In the genomic region with DNA sequence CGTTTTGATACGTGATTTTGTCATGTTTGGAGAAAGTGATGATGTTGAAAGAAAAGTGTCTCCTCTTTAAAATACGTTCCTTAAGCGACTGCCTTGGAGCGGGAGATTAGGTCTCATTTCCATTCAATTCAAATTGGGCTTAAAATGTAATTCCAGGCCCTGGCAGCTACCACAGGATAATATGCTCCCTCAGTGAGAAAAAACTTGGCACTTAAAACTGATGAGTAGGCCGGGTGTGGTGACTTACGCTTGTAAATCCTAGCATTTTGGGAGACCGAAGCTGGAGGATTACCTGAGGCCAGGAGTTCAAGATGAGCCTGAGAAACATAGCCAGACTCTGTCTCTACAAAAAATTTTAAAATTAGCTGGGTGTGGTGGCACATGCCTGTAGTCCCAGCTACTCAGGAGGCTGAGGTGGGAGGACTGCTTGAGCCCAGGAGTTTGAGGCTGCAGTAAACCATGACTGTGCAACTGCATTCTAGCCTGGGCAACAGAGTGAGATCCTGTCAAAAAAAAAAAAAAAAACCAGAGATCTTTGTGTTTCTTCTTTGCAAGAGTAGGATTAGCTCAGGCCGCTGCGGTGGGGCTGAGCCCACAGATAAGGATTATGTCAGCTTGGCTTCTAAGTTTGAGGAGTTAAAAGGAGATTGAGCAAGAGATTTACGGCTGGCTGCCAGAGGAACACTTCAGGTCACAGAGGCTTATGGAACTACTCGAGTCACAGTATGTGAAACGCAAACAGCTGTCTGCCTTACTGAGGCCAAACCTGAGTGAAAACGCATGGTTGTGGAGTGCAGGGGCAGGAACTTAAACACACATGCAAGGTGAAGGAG, we compare ENCODE assay signal across 11 cellular contexts.
DNase-seq lines count a peak whose midpoint lies in the region; ATAC-seq and TF ChIP-seq lines count a peak whose summit lies in the region.
"Had no signal": no experiment of that assay in that cellular context is flagged by ENCODE, and none has a peak within 500 bp of the region (broad histone marks: within the 10 kb centered on the region; RNA-seq: fewer than 3 reads in every experiment).

No MANE protein-coding gene starts in this region.

- TF ChIP-seq CTCF in brain (conservative IDR thresholded peaks at IDR 0.05), result no peak
- no peak for TF ChIP-seq CTCF in type B pancreatic cell (conservative IDR thresholded peaks at IDR 0.05)

- DNase-seq in MV-4-11 (lab: John Stamatoyannopoulos, UW) (peak; percentile 94), left kidney (ENCODE audit: low read depth, low spot score) (peak; percentile 76), type B pancreatic cell (ENCODE audit: extremely low spot score, unreplicated experiment) (no peak), dermis blood vessel endothelial cell (no peak), HK-2 (ENCODE audit: unreplicated experiment) (no peak)
- DNase-seq: activated CD8-positive, alpha-beta T cell treated with anti-CD3 and anti-CD28 coated beads, Interleukin-2, amount 10 ng/mL, durations not matched to agents 7 days and 5 days; NCI-H1417 treated with DMSO at 0.1 percent for 48 hours; nucleus accumbens; SIG-M5 had no signal

- no peak for ATAC-seq in GM19023 (IDR thresholded peaks at IDR 0.05; ENCODE audit: unreplicated experiment)
- ATAC-seq: activated CD8-positive, alpha-beta T cell treated with anti-CD3 and anti-CD28 coated beads, Interleukin-2, amount 10 ng/mL, durations not matched to agents 7 days and 5 days had no signal

- H3K27me3 Mint-ChIP-seq in brain, result no peaks in the 10 kb centered on the region
- H3K27me3 Mint-ChIP-seq in type B pancreatic cell, result peaks cover 3% of the 10 kb centered on the region

- H3K9me3 Mint-ChIP-seq in brain (peaks cover 0 to 2% (median 0%) of the 10 kb centered on the region in 5 experiments), type B pancreatic cell (peaks cover 7% of the 10 kb centered on the region)

- H3K27ac Mint-ChIP-seq in brain (peak overlapping the region in 4 of 5 experiments; percentile 51 to 82 (median 80)), type B pancreatic cell (peak overlapping the region; percentile 54)
- H3K27ac Mint-ChIP-seq: activated CD8-positive, alpha-beta T cell treated with anti-CD3 and anti-CD28 coated beads, Interleukin-2, amount 10 ng/mL, durations not matched to agents 7 days and 5 days had no signal

- H3K36me3 Mint-ChIP-seq in brain, result no peaks in the 10 kb centered on the region
- H3K36me3 Mint-ChIP-seq in type B pancreatic cell, result peaks cover 3% of the 10 kb centered on the region

- H3K4me3 Mint-ChIP-seq in brain (peak overlapping the region in 1 of 5 experiments; percentile 17), type B pancreatic cell (peak overlapping the region; percentile 8)
- H3K4me3 Mint-ChIP-seq: activated CD8-positive, alpha-beta T cell treated with anti-CD3 and anti-CD28 coated beads, Interleukin-2, amount 10 ng/mL, durations not matched to agents 7 days and 5 days had no signal

- peaks cover 36% of the 10 kb centered on the region for H3K4me1 Mint-ChIP-seq in brain
- H3K4me1 Mint-ChIP-seq in type B pancreatic cell (ENCODE audit: unreplicated experiment), result peaks cover 55% of the 10 kb centered on the region

Comparison
In these comparisons a context has a peak if more than half of its experiments do, and no peak if none do; other contexts are left out.
1. DNase-seq: peak in MV-4-11 (single experiment) and left kidney (single experiment); none in type B pancreatic cell (single experiment), dermis blood vessel endothelial cell (single experiment) and HK-2 (single experiment).